ENCODE assay signal across 1 cellular context in the genomic region with DNA sequence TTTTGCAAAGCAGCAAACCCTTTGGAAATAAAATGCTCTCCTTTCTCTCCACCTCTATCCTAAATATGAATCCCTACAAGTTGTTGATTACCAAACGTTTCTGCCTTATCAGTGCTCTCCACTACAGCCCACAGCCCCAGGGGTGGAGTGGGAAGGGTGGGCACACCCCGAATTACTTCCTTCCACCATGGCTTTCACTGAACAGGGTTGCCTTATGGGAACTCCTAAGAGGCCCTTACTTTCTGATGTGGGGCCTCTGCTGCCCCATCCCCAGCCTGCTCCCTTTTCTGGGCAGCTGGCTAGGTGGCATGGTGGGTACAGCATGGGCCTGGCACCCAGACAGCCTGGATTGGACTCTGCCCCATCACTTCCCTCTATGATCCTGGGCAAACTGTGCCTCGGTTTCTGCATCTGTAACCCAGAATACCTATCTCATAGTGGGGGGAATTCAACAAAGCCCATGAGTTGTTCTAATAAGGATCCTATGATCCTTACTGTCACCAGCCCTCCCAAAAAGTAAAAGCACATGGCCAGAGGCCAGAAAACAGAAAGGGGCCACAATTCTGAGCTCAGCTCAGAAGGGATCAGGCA.
TF ChIP-seq lines count a peak whose summit lies in the region.

No MANE protein-coding gene starts in this region.

TF ChIP-seq in K562, 482 proteins besides CTCF, POLR2A, EP300 and RAD21:
- no peak for TF ChIP-seq TAF7 (tag; IDR thresholded peaks at IDR 0.05)
- TF ChIP-seq ARID1B (IDR thresholded peaks at IDR 0.05), result peak; percentile 38; the same call in 1 of the 2 replicates
- no peak for TF ChIP-seq RAD51 (IDR thresholded peaks at IDR 0.05; ENCODE audit: borderline replicate concordance, low read depth)
- TF ChIP-seq RCOR1 (IDR thresholded peaks at IDR 0.05; ENCODE audit: borderline replicate concordance in 1 of 2, low read depth in 2 of 2, low read length in 2 of 2), result 0 out of 4 replicates have a peak, but pooled peaks of 1 of the 2 experiments have one; percentile 8
- peak; percentile 7; the same call in 1 of the 2 replicates for TF ChIP-seq TAL1 (IDR thresholded peaks at IDR 0.05)
- TF ChIP-seq, protein P1, sequence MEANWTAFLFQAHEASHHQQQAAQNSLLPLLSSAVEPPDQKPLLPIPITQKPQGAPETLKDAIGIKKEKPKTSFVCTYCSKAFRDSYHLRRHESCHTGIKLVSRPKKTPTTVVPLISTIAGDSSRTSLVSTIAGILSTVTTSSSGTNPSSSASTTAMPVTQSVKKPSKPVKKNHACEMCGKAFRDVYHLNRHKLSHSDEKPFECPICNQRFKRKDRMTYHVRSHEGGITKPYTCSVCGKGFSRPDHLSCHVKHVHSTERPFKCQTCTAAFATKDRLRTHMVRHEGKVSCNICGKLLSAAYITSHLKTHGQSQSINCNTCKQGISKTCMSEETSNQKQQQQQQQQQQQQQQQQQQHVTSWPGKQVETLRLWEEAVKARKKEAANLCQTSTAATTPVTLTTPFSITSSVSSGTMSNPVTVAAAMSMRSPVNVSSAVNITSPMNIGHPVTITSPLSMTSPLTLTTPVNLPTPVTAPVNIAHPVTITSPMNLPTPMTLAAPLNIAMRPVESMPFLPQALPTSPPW (CRISPR knock-in tag; IDR thresholded peaks at IDR 0.05), result peak; percentile 23; the same call in 1 of the 2 replicates
- TF ChIP-seq NR2F6 (CRISPR knock-in tag; IDR thresholded peaks at IDR 0.05), result no peak
- peak; percentile 50 for TF ChIP-seq CBFA2T3 (IDR thresholded peaks at IDR 0.05)
- 0 out of 4 replicates have a peak, but pooled peaks of 1 of the 2 experiments have one; percentile 8 for TF ChIP-seq KDM1A (IDR thresholded peaks at IDR 0.05)
- TF ChIP-seq TCF3 (CRISPR knock-in tag; IDR thresholded peaks at IDR 0.05), result peak; percentile 35; the same call in 1 of the 2 replicates
